In genomic region chr9:86449246-86449645, GRCh38 we compare ENCODE assay signal across 7 cellular contexts.
"Had no signal": no experiment of that assay in that cellular context is flagged by ENCODE, and none has a peak within 500 bp of the region (broad histone marks: within the 10 kb centered on the region; RNA-seq: fewer than 3 reads in every experiment).

No MANE protein-coding gene starts in this region.

- DNase-seq: IMR-90, KBM-7, KG1 had no signal

- H3K27ac ChIP-seq: HL-60, KMS-11 had no signal

- H3K4me3 ChIP-seq: K562 had no signal

- ATAC-seq: HepG2, K562 had no signal
